In the genomic region with DNA sequence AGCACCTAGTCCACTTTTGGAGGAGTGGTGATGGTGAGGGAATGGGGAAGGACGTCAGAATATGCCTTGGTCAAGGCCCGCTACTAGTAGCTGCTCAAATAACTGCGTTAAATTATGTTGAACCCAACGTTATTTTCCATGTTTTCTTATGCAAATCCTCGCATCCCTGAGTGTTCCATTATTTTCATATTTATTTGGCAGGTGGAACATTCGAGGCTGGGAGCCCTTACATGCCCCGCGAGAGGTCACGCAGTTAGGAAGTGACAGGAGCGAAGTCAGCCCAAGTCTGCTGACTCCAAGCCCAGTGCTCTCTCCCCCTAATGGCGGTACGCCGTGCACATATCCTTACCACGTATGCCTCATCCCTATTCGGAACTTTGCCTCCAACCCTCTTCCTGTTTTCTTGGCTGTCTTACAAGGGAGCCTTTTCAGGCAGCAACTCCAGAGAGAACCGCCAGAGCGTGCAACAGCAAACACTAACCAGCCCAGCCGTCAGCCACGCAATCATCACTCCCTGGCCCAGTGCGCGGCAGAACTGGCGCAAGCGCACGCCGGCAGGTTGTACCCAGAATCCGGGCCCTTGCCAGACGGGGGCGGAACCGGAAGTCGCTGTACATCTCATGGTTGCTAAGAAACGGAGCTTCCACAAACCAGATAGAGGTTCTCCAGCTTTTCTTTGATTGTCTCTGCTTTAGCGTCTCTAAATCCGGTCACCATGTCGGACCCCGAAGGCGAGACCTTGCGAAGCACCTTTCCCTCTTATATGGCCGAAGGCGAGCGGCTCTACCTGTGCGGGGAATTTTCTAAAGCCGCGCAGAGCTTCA, we compare ENCODE assay signal across 1 cellular context.
TF ChIP-seq lines count a peak whose summit lies in the region.

TSS of gene ODAD4 (plus strand) at position 609 of the 824 bp plus-strand sequence. CDS start at position 716, 107 bp downstream.

TF ChIP-seq in K562, 482 proteins besides CTCF, POLR2A, EP300 and RAD21 (continued from another document and continues in another):
- TF ChIP-seq ZNF444 (CRISPR knock-in tag; IDR thresholded peaks at IDR 0.05) (no peak), ELK1 (CRISPR knock-in tag; IDR thresholded peaks at IDR 0.05) (no peak), TBP (optimal IDR thresholded peaks at IDR 0.05; ENCODE audit: low read depth, low read length) (peak; percentile 89), ELF4 (CRISPR knock-in tag; IDR thresholded peaks at IDR 0.05) (no peak; the same call in 1 of the 2 replicates), ZSCAN32 (CRISPR knock-in tag; IDR thresholded peaks at IDR 0.05) (no peak), MAX (CRISPR knock-in tag; IDR thresholded peaks at IDR 0.05) (0 out of 2 replicates have a peak, but pooled peaks have one; percentile 43), ZFPM2 (CRISPR knock-in tag; IDR thresholded peaks at IDR 0.05) (no peak), MED1 (CRISPR knock-in tag; IDR thresholded peaks at IDR 0.05; ENCODE audit: borderline replicate concordance) (no peak), ZNF212 (CRISPR knock-in tag; IDR thresholded peaks at IDR 0.05) (no peak), REST (CRISPR knock-in tag; IDR thresholded peaks at IDR 0.05; ENCODE audit: low read depth) (no peak), NCOA4 (IDR thresholded peaks at IDR 0.05; ENCODE audit: partially characterized antibody) (no peak), ZBTB43 (CRISPR knock-in tag; IDR thresholded peaks at IDR 0.05) (no peak), BRD4 (IDR thresholded peaks at IDR 0.05) (no peak), POLR3G (IDR thresholded peaks at IDR 0.05; ENCODE audit: extremely low read depth, insufficient read length, insufficient replicate concordance) (no peak), SAFB2 (IDR thresholded peaks at IDR 0.05; ENCODE audit: borderline replicate concordance, low read depth, low read length, severe bottlenecking) (no peak), MTA1 (IDR thresholded peaks at IDR 0.05; ENCODE audit: borderline replicate concordance) (no peak; the same call in 1 of the 2 replicates), DPF2 (IDR thresholded peaks at IDR 0.05) (peak; percentile 63; the same call in 1 of the 2 replicates), PREB (CRISPR knock-in tag; IDR thresholded peaks at IDR 0.05) (0 out of 2 replicates have a peak, but pooled peaks have one; percentile 17), XRCC3 (IDR thresholded peaks at IDR 0.05) (no peak), FOXP1 (CRISPR knock-in tag; IDR thresholded peaks at IDR 0.05) (peak; percentile 68; the same call in 1 of the 2 replicates), YBX1 (IDR thresholded peaks at IDR 0.05) (no peak), CHD1 (IDR thresholded peaks at IDR 0.05; ENCODE audit: low read length) (peak; percentile 45), ZNF644 (tag; IDR thresholded peaks at IDR 0.05; ENCODE audit: low read depth) (no peak), SRSF3 (IDR thresholded peaks at IDR 0.05; ENCODE audit: insufficient read depth, low read length) (no peak), ZNF57 (CRISPR knock-in tag; IDR thresholded peaks at IDR 0.05) (no peak), MCM2 (IDR thresholded peaks at IDR 0.05; ENCODE audit: low read depth) (no peak)
- TF ChIP-seq, protein P1, sequence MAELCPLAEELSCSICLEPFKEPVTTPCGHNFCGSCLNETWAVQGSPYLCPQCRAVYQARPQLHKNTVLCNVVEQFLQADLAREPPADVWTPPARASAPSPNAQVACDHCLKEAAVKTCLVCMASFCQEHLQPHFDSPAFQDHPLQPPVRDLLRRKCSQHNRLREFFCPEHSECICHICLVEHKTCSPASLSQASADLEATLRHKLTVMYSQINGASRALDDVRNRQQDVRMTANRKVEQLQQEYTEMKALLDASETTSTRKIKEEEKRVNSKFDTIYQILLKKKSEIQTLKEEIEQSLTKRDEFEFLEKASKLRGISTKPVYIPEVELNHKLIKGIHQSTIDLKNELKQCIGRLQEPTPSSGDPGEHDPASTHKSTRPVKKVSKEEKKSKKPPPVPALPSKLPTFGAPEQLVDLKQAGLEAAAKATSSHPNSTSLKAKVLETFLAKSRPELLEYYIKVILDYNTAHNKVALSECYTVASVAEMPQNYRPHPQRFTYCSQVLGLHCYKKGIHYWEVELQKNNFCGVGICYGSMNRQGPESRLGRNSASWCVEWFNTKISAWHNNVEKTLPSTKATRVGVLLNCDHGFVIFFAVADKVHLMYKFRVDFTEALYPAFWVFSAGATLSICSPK (IDR thresholded peaks at IDR 0.05; ENCODE audit: borderline replicate concordance), result no peak
- TF ChIP-seq, protein P2, sequence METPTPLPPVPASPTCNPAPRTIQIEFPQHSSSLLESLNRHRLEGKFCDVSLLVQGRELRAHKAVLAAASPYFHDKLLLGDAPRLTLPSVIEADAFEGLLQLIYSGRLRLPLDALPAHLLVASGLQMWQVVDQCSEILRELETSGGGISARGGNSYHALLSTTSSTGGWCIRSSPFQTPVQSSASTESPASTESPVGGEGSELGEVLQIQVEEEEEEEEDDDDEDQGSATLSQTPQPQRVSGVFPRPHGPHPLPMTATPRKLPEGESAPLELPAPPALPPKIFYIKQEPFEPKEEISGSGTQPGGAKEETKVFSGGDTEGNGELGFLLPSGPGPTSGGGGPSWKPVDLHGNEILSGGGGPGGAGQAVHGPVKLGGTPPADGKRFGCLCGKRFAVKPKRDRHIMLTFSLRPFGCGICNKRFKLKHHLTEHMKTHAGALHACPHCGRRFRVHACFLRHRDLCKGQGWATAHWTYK (CRISPR knock-in tag; IDR thresholded peaks at IDR 0.05), result no peak
- TF ChIP-seq, protein P3, sequence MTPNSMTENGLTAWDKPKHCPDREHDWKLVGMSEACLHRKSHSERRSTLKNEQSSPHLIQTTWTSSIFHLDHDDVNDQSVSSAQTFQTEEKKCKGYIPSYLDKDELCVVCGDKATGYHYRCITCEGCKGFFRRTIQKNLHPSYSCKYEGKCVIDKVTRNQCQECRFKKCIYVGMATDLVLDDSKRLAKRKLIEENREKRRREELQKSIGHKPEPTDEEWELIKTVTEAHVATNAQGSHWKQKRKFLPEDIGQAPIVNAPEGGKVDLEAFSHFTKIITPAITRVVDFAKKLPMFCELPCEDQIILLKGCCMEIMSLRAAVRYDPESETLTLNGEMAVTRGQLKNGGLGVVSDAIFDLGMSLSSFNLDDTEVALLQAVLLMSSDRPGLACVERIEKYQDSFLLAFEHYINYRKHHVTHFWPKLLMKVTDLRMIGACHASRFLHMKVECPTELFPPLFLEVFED (CRISPR knock-in tag; conservative IDR thresholded peaks at IDR 0.05), result no peak
- TF ChIP-seq, protein P4, sequence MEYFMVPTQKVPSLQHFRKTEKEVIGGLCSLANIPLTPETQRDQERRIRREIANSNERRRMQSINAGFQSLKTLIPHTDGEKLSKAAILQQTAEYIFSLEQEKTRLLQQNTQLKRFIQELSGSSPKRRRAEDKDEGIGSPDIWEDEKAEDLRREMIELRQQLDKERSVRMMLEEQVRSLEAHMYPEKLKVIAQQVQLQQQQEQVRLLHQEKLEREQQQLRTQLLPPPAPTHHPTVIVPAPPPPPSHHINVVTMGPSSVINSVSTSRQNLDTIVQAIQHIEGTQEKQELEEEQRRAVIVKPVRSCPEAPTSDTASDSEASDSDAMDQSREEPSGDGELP (CRISPR knock-in tag; IDR thresholded peaks at IDR 0.05; ENCODE audit: borderline replicate concordance), result peak; percentile 87
- TF ChIP-seq, protein P5, sequence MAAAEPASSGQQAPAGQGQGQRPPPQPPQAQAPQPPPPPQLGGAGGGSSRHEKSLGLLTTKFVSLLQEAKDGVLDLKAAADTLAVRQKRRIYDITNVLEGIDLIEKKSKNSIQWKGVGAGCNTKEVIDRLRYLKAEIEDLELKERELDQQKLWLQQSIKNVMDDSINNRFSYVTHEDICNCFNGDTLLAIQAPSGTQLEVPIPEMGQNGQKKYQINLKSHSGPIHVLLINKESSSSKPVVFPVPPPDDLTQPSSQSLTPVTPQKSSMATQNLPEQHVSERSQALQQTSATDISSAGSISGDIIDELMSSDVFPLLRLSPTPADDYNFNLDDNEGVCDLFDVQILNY (CRISPR knock-in tag; IDR thresholded peaks at IDR 0.05), result no peak
- TF ChIP-seq, protein P6, sequence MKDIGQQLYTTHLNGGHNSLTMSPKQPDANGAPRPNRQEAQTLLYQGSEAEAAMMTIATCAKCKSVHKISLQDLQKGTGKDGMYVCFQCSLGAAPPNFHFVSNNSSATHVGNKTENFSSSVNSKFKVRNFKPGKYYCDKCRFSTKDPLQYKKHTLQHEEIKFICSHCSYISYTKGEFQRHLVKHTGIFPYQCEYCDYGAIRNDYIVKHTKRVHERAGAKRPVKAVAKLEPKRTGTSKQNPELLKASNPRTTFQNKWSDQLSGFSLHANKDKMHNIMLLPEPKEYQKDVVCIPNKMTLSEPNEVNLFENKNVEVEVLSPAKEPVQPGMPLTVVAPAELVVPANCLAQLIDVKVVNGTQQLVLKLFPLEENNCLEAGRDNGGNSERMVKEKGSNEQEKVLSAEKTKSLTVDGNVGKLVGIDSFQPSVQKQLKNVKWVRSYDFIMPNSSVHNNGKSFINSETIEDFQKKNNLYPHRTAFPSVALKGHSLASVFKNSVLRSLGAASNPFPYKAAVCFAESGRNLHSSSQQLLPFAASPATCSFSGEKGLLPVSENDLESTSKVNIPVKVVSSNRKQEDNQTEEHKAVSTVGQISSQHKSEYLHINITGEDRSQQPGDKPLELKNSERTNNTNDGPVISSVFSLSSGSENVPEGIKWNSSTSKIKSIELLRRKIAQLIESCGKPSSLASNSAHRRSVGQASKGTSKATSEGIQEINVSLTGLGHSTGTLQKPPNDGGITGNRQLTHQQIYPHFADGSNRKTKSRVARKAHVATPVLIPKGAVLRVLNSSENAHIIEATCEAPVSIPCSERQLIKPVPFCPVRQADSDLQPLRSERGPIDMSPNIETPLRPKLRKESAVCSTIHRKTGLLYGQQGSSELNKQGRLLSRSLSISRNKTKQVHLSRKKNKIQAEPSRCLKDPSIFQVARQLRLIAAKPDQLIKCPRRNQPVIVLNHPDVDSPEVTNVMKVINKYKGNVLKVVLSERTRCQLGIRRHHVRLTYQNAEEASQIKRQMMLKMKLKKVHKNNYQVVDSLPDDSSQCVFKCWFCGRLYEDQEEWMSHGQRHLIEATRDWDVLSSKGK (CRISPR knock-in tag; IDR thresholded peaks at IDR 0.05), result no peak
- TF ChIP-seq, protein P7, sequence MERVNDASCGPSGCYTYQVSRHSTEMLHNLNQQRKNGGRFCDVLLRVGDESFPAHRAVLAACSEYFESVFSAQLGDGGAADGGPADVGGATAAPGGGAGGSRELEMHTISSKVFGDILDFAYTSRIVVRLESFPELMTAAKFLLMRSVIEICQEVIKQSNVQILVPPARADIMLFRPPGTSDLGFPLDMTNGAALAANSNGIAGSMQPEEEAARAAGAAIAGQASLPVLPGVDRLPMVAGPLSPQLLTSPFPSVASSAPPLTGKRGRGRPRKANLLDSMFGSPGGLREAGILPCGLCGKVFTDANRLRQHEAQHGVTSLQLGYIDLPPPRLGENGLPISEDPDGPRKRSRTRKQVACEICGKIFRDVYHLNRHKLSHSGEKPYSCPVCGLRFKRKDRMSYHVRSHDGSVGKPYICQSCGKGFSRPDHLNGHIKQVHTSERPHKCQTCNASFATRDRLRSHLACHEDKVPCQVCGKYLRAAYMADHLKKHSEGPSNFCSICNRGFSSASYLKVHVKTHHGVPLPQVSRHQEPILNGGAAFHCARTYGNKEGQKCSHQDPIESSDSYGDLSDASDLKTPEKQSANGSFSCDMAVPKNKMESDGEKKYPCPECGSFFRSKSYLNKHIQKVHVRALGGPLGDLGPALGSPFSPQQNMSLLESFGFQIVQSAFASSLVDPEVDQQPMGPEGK (CRISPR knock-in tag; IDR thresholded peaks at IDR 0.05; ENCODE audit: borderline replicate concordance), result no peak
